ENCODE assay signal across 7 cellular contexts in the genomic region with DNA sequence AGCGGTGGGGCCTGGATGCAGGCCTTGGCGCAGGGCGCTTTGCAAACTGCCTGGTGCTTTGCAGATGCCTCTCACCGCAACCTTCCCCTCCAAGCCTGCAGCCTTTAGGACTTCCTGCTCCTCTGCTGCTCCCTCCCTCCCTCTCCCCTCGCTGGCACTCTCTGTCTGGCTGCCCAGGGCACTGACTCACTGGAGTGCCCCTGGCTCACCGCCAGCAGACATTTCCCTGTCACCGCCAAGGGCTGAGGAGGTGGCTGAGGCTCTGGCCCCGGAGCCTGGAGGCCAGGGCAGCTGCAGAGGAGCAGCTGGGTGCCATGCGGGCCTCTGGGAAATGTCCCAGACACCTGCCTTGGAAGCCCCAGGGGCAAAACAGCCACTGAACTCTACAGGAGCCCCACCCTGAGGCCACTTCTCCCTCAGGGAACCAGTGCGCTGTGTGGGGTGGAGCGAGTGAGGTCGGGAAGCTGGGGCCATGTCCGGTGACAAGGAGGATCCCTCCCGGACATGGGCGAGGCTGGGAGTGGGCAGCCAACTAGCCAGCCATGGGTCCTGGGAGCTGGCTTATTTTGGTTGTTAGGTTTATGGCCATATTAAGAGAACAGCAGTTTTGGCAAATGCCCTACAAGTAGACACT. TPM values are rescaled to one million over a fixed set of nuclear protein-coding genes. Genes with fewer than 3 reads are reported as not detected.
DNase-seq lines count a peak whose midpoint lies in the region; ATAC-seq lines count a peak whose summit lies in the region.

No MANE protein-coding gene starts in this region.

- H3K4me3 Mint-ChIP-seq in T-cell: no peak overlapping the region

- peaks cover 2 to 8% (median 7%) of the 10 kb centered on the region in 3 donors for H3K4me1 Mint-ChIP-seq in T-cell

- H3K27me3 Mint-ChIP-seq in T-cell: peaks cover 0 to 4% of the 10 kb centered on the region in 2 donors

- CTCF ChIA-PET in T-cell (lab: Charles Lee): interaction anchor here in 1 of 2 donors (0.7 to 1.0 kb wide), 2 partner anchors 11 to 490 kb away, joined by 3 to 8 read pairs; no protein-coding TSS in a partner anchor

- DNase-seq in NCI-H1092 (lab: John Stamatoyannopoulos, UW): peak; percentile 81
- DNase-seq in T-cell: peak in 20 of 34 experiments; percentile 5 to 59 (median 12)
- peak in 37 of 61 donors; percentile 6 to 75 (median 29) for DNase-seq in caudate nucleus (lab: John Stamatoyannopoulos, UW)
- DNase-seq in lung microvascular endothelial cell (ENCODE audit: low read depth in 2 of 2): peak; percentile 31 to 66
- DNase-seq in stimulated activated CD8-positive, alpha-beta memory T cell treated with anti-CD3 and anti-CD28 coated beads, Interleukin-2, amount 100 ng/mL, for 48 hours (ENCODE audit: low read depth in 2 of 2): peak; percentile 9 to 26

- H3K36me3 Mint-ChIP-seq in T-cell: no peaks in the 10 kb centered on the region

- POLR2A ChIA-PET in T-cell (lab: Charles Lee): no interaction called here

- no peaks in the 10 kb centered on the region for H3K9me3 Mint-ChIP-seq in T-cell

- peak; percentile 78 for ATAC-seq in GM18907 (IDR thresholded peaks at IDR 0.05; ENCODE audit: unreplicated experiment)
- ATAC-seq in T-cell (replicated peaks in 1 of 4): peak; percentile 42 to 70 (median 56)
- ATAC-seq in GM19351 (IDR thresholded peaks at IDR 0.05; ENCODE audit: unreplicated experiment): no peak

- H3K27ac Mint-ChIP-seq in T-cell: no peak overlapping the region

- H3K27ac ChIP-seq in caudate nucleus (ENCODE audit: low read depth, low read length): no peak overlapping the region

RNA-seq across cellular contexts. Expression of a gene that starts 53.4 kb away (rescaled TPM):
- total RNA-seq in T-cell: 10 to 100 TPM; 42.7 to 62.9 (median 45.6) TPM
- total RNA-seq in lung microvascular endothelial cell: 6.5 and 8.1 TPM in 2 replicates

Comparison
In these comparisons a context has a peak if more than half of its experiments do, and no peak if none do; other contexts are left out.
1. DNase-seq: peak in every context shown above with its lines; median percentile 81 in NCI-H1092; 48 in lung microvascular endothelial cell; 29 in caudate nucleus; 18 in stimulated activated CD8-positive, alpha-beta memory T cell treated with anti-CD3 and anti-CD28 coated beads, Interleukin-2, amount 100 ng/mL, for 48 hours; 12 in T-cell.